ENCODE assay signal across 16 cellular contexts in genomic region chr13:68176486-68176885, GRCh38.
DNase-seq lines count a peak whose midpoint lies in the region; ATAC-seq, FAIRE-seq and TF ChIP-seq lines count a peak whose summit lies in the region.
"Had no signal": no experiment of that assay in that cellular context is flagged by ENCODE, and none has a peak within 500 bp of the region (broad histone marks: within the 10 kb centered on the region; RNA-seq: fewer than 3 reads in every experiment).

No MANE protein-coding gene starts in this region.

- CTCF ChIA-PET in MCF 10A (lab: Yijun Ruan, JAX) (interaction anchor here (0.6 kb wide), 1 partner anchor 317 kb away, joined by 3 read pairs; no protein-coding TSS in a partner anchor), HepG2 (lab: Yijun Ruan, JAX; ENCODE audit: low intra/inter-chr PET ratio, low total read pairs) (no interaction called here)

- no TSS peak for BruUV-seq in MCF 10A (replicated peaks; lab: Mats Ljungman, UMichigan)
- no TSS peak for BruUV-seq in HepG2 (replicated peaks; lab: Mats Ljungman, UMichigan)

- H3K4me1 ChIP-seq in breast epithelium (no peaks in the 10 kb centered on the region), keratinocyte (ENCODE audit: control insufficient read depth, extremely low read depth, insufficient read depth, low read length) (peaks cover 8% of the 10 kb centered on the region), MM.1S (ENCODE audit: low read length) (no peaks in the 10 kb centered on the region), HepG2 (ENCODE audit: insufficient read depth, low read length) (no peaks in the 10 kb centered on the region), left lung (no peaks in the 10 kb centered on the region)
- H3K4me1 ChIP-seq: gastroesophageal sphincter, left ventricle myocardium inferior, tibial nerve had no signal

- peak overlapping the region; percentile 7 for H3K27ac Mint-ChIP-seq in MCF 10A (ENCODE audit: low read depth, unreplicated experiment)
- H3K27ac Mint-ChIP-seq: activated CD8-positive, alpha-beta T cell treated with anti-CD3 and anti-CD28 coated beads for 36 hours had no signal

- H3K27me3 Mint-ChIP-seq in MCF 10A (ENCODE audit: insufficient read depth, unreplicated experiment): no peaks in the 10 kb centered on the region
- H3K27me3 Mint-ChIP-seq: activated CD8-positive, alpha-beta T cell treated with anti-CD3 and anti-CD28 coated beads for 36 hours had no signal

- dilution Hi-C loops in keratinocyte (cut with MboI; ENCODE audit: extremely low pct_ligation_motif_present, low sequenced_read_pairs): no loop called here

- in situ Hi-C loops in HepG2 (cut with HindIII; ENCODE audit: extremely low pct_ligation_motif_present, low pct_unique_long_range_greater_than_20kb): no loop called here

- no peaks in the 10 kb centered on the region for H3K36me3 Mint-ChIP-seq in MCF 10A (ENCODE audit: insufficient read depth, unreplicated experiment)

- no peak overlapping the region for H3K4me3 ChIP-seq in breast epithelium
- no peak overlapping the region for H3K4me3 ChIP-seq in bronchial epithelial cell (ENCODE audit: low read depth, low read length)
- no peak overlapping the region for H3K4me3 ChIP-seq in keratinocyte (ENCODE audit: control insufficient read depth in 2 of 3, extremely low read depth in 1 of 3, insufficient read depth in 2 of 3, low read depth in 1 of 3, low read length in 3 of 3)
- H3K4me3 ChIP-seq in MM.1S (ENCODE audit: low read length): no peak overlapping the region
- no peak overlapping the region for H3K4me3 ChIP-seq in HepG2 (replicated peaks in 1 of 3; ENCODE audit: insufficient read depth in 1 of 3, low read depth in 2 of 3, low read length in 3 of 3)
- no peak overlapping the region for H3K4me3 ChIP-seq in left lung
- H3K4me3 ChIP-seq: gastroesophageal sphincter, left ventricle myocardium inferior, tibial nerve had no signal

- no peak for TF ChIP-seq EP300 in HepG2 (IDR thresholded peaks at IDR 0.05; ENCODE audit: low read depth in 2 of 2, low read length in 2 of 2)
- TF ChIP-seq EP300 in HepG2 (CRISPR knock-in tag; IDR thresholded peaks at IDR 0.05; ENCODE audit: borderline replicate concordance): no peak

- H3K4me1 Mint-ChIP-seq in MCF 10A (ENCODE audit: insufficient read depth, unreplicated experiment): peaks cover 7% of the 10 kb centered on the region
- H3K4me1 Mint-ChIP-seq: neural crest cell had no signal

- H3K4me2 ChIP-seq in keratinocyte (ENCODE audit: control insufficient read depth, extremely low read depth, insufficient read depth, low read depth, low read length): no peak overlapping the region
- H3K4me2 ChIP-seq in MM.1S (ENCODE audit: low read depth, low read length): no peak overlapping the region
- H3K4me2 ChIP-seq in HepG2 (ENCODE audit: low read depth, low read length): no peak overlapping the region

- H3K9me3 ChIP-seq in breast epithelium (no peaks in the 10 kb centered on the region), keratinocyte (ENCODE audit: control insufficient read depth, low read depth, low read length) (no peaks in the 10 kb centered on the region), MM.1S (replicated peaks; ENCODE audit: insufficient read depth, low read length) (no peaks in the 10 kb centered on the region), HepG2 (ENCODE audit: low read length) (no peaks in the 10 kb centered on the region), left lung (peaks cover 0 to 13% of the 10 kb centered on the region in 2 donors)
- H3K9me3 ChIP-seq: gastroesophageal sphincter, tibial nerve had no signal

- TF ChIP-seq CTCF in MCF 10A (IDR thresholded peaks at IDR 0.05; ENCODE audit: unreplicated experiment) (no peak), breast epithelium (IDR thresholded peaks at IDR 0.05) (no peak), bronchial epithelial cell (IDR thresholded peaks at IDR 0.05; ENCODE audit: insufficient read depth, low read length, severe bottlenecking) (no peak), keratinocyte (optimal IDR thresholded peaks at IDR 0.05 in 1 of 3, IDR thresholded peaks at IDR 0.05 in 1 of 3, conservative IDR thresholded peaks at IDR 0.05 in 1 of 3; ENCODE audit: extremely low read depth in 1 of 3, insufficient read depth in 2 of 3, low read length in 3 of 3) (no peak), MM.1S (IDR thresholded peaks at IDR 0.05; ENCODE audit: low read length) (no peak), HepG2 (CRISPR knock-in tag; IDR thresholded peaks at IDR 0.05) (no peak), left lung (IDR thresholded peaks at IDR 0.05) (no peak)

- intact Hi-C loops in MCF 10A (cut with micrococcal nuclease): no loop called here
- intact Hi-C loops in breast epithelium (cut with DNase I; ENCODE audit: low total_unique reads): no loop called here
- intact Hi-C loops in HepG2 (cut with micrococcal nuclease; ENCODE audit: unreplicated experiment): no loop called here
- intact Hi-C loops in left lung (cut with DNase I): no loop called here

- ATAC-seq in HepG2 (no peak), left lung (no peak)
- ATAC-seq: activated CD8-positive, alpha-beta T cell treated with anti-CD3 and anti-CD28 coated beads for 36 hours; gastroesophageal sphincter had no signal

- H4K20me1 ChIP-seq in keratinocyte (ENCODE audit: control insufficient read depth, extremely low read depth, insufficient read depth, low read length): no peaks in the 10 kb centered on the region
- H4K20me1 ChIP-seq in MM.1S (ENCODE audit: insufficient read depth, low read length): no peaks in the 10 kb centered on the region
- H4K20me1 ChIP-seq in HepG2 (ENCODE audit: insufficient read depth, low read length): no peaks in the 10 kb centered on the region

- H2AFZ ChIP-seq in keratinocyte (ENCODE audit: control insufficient read depth, low read length) (no peak overlapping the region), MM.1S (ENCODE audit: low read length) (no peak overlapping the region), HepG2 (ENCODE audit: low read length) (no peak overlapping the region)

- no peaks in the 10 kb centered on the region for H3K36me3 ChIP-seq in breast epithelium
- no peaks in the 10 kb centered on the region for H3K36me3 ChIP-seq in bronchial epithelial cell (ENCODE audit: control insufficient read depth, insufficient read depth, low read length)
- H3K36me3 ChIP-seq in keratinocyte (ENCODE audit: control insufficient read depth in 2 of 2, extremely low read depth in 1 of 2, insufficient read depth in 2 of 2, low read length in 2 of 2): no peaks in the 10 kb centered on the region
- no peaks in the 10 kb centered on the region for H3K36me3 ChIP-seq in MM.1S (replicated peaks; ENCODE audit: insufficient read depth, low read length)
- H3K36me3 ChIP-seq in HepG2 (replicated peaks in 1 of 2; ENCODE audit: control insufficient read depth in 1 of 2, insufficient read depth in 2 of 2, low read length in 2 of 2): no peaks in the 10 kb centered on the region
- H3K36me3 ChIP-seq in left lung: no peaks in the 10 kb centered on the region
- H3K36me3 ChIP-seq: gastroesophageal sphincter, left ventricle myocardium inferior, tibial nerve had no signal

- no peaks in the 10 kb centered on the region for H3K9me2 ChIP-seq in MM.1S (replicated peaks; ENCODE audit: insufficient read depth, low read length)

- DNase-seq in MCF 10A (ENCODE audit: unreplicated experiment): peak; percentile 78
- DNase-seq in breast epithelium (ENCODE audit: low spot score in 2 of 2): no peak
- DNase-seq in bronchial epithelial cell (ENCODE audit: low read depth): peak; percentile 32
- no peak for DNase-seq in keratinocyte (ENCODE audit: low read depth, low spot score)
- no peak for DNase-seq in MM.1S
- DNase-seq in HepG2 (ENCODE audit: low spot score): no peak
- no peak for DNase-seq in NK-92 treated with Interleukin-12 subunit alpha and Interleukin-12 subunit beta, amount 100 ng/mL, for 24 hours (lab: John Stamatoyannopoulos, UW)
- no peak for DNase-seq in left lung
- DNase-seq: activated CD8-positive, alpha-beta T cell treated with anti-CD3 and anti-CD28 coated beads for 36 hours; activated gamma-delta T cell; cerebellar nuclear complex; left ventricle myocardium inferior; NCI-H2227 treated with DMSO at 0.1 percent for 48 hours had no signal

- H3K79me2 ChIP-seq in keratinocyte (ENCODE audit: control insufficient read depth, insufficient read depth, low read length) (no peaks in the 10 kb centered on the region), MM.1S (ENCODE audit: low read length) (no peaks in the 10 kb centered on the region), HepG2 (ENCODE audit: insufficient read depth, low read length) (no peaks in the 10 kb centered on the region)

- H3K27ac ChIP-seq in breast epithelium (no peak overlapping the region), keratinocyte (ENCODE audit: control insufficient read depth, insufficient read depth, low read length) (no peak overlapping the region), MM.1S (ENCODE audit: low read length) (no peak overlapping the region), HepG2 (ENCODE audit: extremely low read length, insufficient read depth, low read length) (no peak overlapping the region), left lung (no peak overlapping the region)
- H3K27ac ChIP-seq: gastroesophageal sphincter, left ventricle myocardium inferior, tibial nerve had no signal

- H3K27me3 ChIP-seq in breast epithelium: no peaks in the 10 kb centered on the region
- no peaks in the 10 kb centered on the region for H3K27me3 ChIP-seq in bronchial epithelial cell (ENCODE audit: control insufficient read depth, insufficient read depth, low read length)
- no peaks in the 10 kb centered on the region for H3K27me3 ChIP-seq in keratinocyte (ENCODE audit: control insufficient read depth, extremely low read depth, insufficient read depth, low read length)
- H3K27me3 ChIP-seq in MM.1S (replicated peaks; ENCODE audit: insufficient read depth, low read length): no peaks in the 10 kb centered on the region
- no peaks in the 10 kb centered on the region for H3K27me3 ChIP-seq in HepG2 (ENCODE audit: control insufficient read depth in 1 of 2, insufficient read depth in 2 of 2, low read length in 2 of 2)
- no peaks in the 10 kb centered on the region for H3K27me3 ChIP-seq in left lung
- H3K27me3 ChIP-seq: gastroesophageal sphincter, tibial nerve had no signal

- TF ChIP-seq RAD21 in HepG2 (CRISPR knock-in tag; IDR thresholded peaks at IDR 0.05): no peak

- H3K9me1 ChIP-seq in keratinocyte (ENCODE audit: control insufficient read depth, extremely low read depth, insufficient read depth, low read length): no peaks in the 10 kb centered on the region

- H3K9ac ChIP-seq in keratinocyte (ENCODE audit: control insufficient read depth, extremely low read depth, insufficient read depth, low read length): no peak overlapping the region
- H3K9ac ChIP-seq in MM.1S (ENCODE audit: low read length): no peak overlapping the region
- no peak overlapping the region for H3K9ac ChIP-seq in HepG2 (ENCODE audit: insufficient read depth, low read depth, low read length)

- peaks cover 20% of the 10 kb centered on the region for H3K9me3 Mint-ChIP-seq in MCF 10A (ENCODE audit: unreplicated experiment)

- FAIRE-seq in bronchial epithelial cell (lab: Jason Lieb, UNC) (no peak), keratinocyte (lab: Jason Lieb, UNC) (peak; percentile 52), HepG2 (lab: Jason Lieb, UNC) (no peak)

- TF ChIP-seq POLR2A in breast epithelium (IDR thresholded peaks at IDR 0.05) (no peak), HepG2 (IDR thresholded peaks at IDR 0.05; ENCODE audit: insufficient read depth in 1 of 2, low read depth in 2 of 2, low read length in 2 of 2) (no peak)

- POLR2A ChIA-PET in MCF 10A (lab: Yijun Ruan, JAX): interaction anchor here (0.6 kb wide), 1 partner anchor 70 kb away, joined by 3 read pairs; no protein-coding TSS in a partner anchor
- POLR2A ChIA-PET in HepG2 (lab: Yijun Ruan, JAX): no interaction called here

- H3F3A ChIP-seq in MM.1S (ENCODE audit: insufficient read depth, low read length): no peaks in the 10 kb centered on the region

- H3K4me3 Mint-ChIP-seq in MCF 10A (ENCODE audit: unreplicated experiment): no peak overlapping the region
- H3K4me3 Mint-ChIP-seq: activated CD8-positive, alpha-beta T cell treated with anti-CD3 and anti-CD28 coated beads for 36 hours; neural crest cell had no signal

- WGBS in HepG2 (ENCODE audit: low lambda C conversion rate): 1% methylated on average over 2 of the region's 2 CpGs

Comparison
In these comparisons a context has a peak if more than half of its experiments do, and no peak if none do; other contexts are left out.
1. DNase-seq: peak in MCF 10A (single experiment) and bronchial epithelial cell (single experiment); none in breast epithelium (0 of 2), keratinocyte (single experiment), MM.1S (single experiment), HepG2 (single experiment), NK-92 treated with Interleukin-12 subunit alpha and Interleukin-12 subunit beta, amount 100 ng/mL, for 24 hours (single experiment) and left lung (0 of 2).